ENCODE assay signal across 14 cellular contexts in the genomic region with DNA sequence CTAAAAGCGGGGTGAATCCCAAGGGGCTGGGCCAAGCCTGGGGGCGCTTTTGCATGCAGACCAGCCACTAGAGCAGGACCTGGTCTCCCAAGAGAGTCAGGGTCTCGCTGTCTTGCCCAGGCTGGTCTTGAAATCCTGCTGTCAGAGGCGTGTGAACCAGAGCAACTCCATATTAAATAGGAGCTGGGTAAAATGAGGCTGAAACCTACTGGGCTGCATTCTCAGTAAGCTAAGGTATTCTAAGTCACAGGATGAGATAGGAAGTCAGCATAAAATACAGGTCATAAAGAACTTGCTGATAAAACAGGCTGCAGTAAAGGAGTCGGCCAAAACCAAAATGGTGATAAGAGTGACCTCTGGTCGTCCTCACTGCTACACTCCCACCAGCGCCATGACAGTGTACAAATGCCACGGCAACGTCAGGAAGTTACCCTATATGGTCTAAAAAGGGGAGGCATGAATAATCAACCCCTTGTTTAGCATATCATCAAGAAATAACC. TPM values are rescaled to one million over a fixed set of nuclear protein-coding genes. Genes with fewer than 3 reads are reported as not detected.
DNase-seq lines count a peak whose midpoint lies in the region; ATAC-seq, FAIRE-seq and TF ChIP-seq lines count a peak whose summit lies in the region.
"Had no signal": no experiment of that assay in that cellular context is flagged by ENCODE, and none has a peak within 500 bp of the region (broad histone marks: within the 10 kb centered on the region; RNA-seq: fewer than 3 reads in every experiment).

No MANE protein-coding gene starts in this region.

- intact Hi-C loops in HepG2 (cut with micrococcal nuclease; ENCODE audit: unreplicated experiment), result no loop called here
- intact Hi-C loops in right lobe of liver (cut with DNase I), result loop anchor here (5.0 to 10.0 kb wide), 2 partner anchors 103 to 390 kb away; no protein-coding TSS in a partner anchor
- intact Hi-C loops in left cardiac atrium (cut with DNase I), result no loop called here
- intact Hi-C loops in transverse colon (cut with DNase I; ENCODE audit: low total_unique reads), result no loop called here
- intact Hi-C loops in kidney (cut with DNase I), result no loop called here

- no peak; the same call in 2 of the 3 replicates for ATAC-seq in HepG2
- no peak for ATAC-seq in right lobe of liver
- ATAC-seq in left cardiac atrium, result peak; percentile 48 to 51
- ATAC-seq in T-cell (replicated peaks in 1 of 4), result no peak

- H3K9ac ChIP-seq in HepG2 (ENCODE audit: insufficient read depth, low read depth, low read length), result no peak overlapping the region
- no peak overlapping the region for H3K9ac ChIP-seq in kidney (ENCODE audit: low read length in 2 of 2)

- WGBS in HepG2 (ENCODE audit: low lambda C conversion rate), result 12% methylated on average over 7 of the region's 9 CpGs
- WGBS in right lobe of liver (ENCODE audit: insufficient coverage, low coverage, low lambda C conversion rate, missing lambda C conversion rate), result 63% methylated on average over 8 of the region's 9 CpGs
- 48 to 66% methylated on average over 7 to 9 of the region's 9 CpGs for WGBS in transverse colon (ENCODE audit: low coverage in 1 of 2), 2 donors

- H3K4me1 ChIP-seq in HepG2 (ENCODE audit: insufficient read depth, low read length) (peaks cover 21% of the 10 kb centered on the region), right lobe of liver (peaks cover 0 to 8% (median 0%) of the 10 kb centered on the region in 4 donors), transverse colon (peaks cover 0 to 14% (median 7%) of the 10 kb centered on the region in 4 donors), kidney (ENCODE audit: control insufficient read depth in 1 of 2, insufficient read depth in 1 of 2, low read depth in 1 of 2, low read length in 2 of 2) (peaks cover 0 to 8% of the 10 kb centered on the region in 2 donors)

- H3K4me3 Mint-ChIP-seq in T-cell, result no peak overlapping the region

- FAIRE-seq in HepG2 (lab: Jason Lieb, UNC) (no peak), kidney (lab: Jason Lieb, UNC) (no peak)

- no peak for TF ChIP-seq POLR2A in HepG2 (IDR thresholded peaks at IDR 0.05; ENCODE audit: insufficient read depth in 1 of 2, low read depth in 2 of 2, low read length in 2 of 2)
- no peak for TF ChIP-seq POLR2A in right lobe of liver (IDR thresholded peaks at IDR 0.05)
- TF ChIP-seq POLR2A in transverse colon (IDR thresholded peaks at IDR 0.05), result no peak

- H3K27me3 ChIP-seq in HepG2 (ENCODE audit: control insufficient read depth in 1 of 2, insufficient read depth in 2 of 2, low read length in 2 of 2), result peaks cover 0 to 6% of the 10 kb centered on the region in 2 experiments; a peak in 2 of 5 replicates
- no peaks in the 10 kb centered on the region for H3K27me3 ChIP-seq in right lobe of liver
- no peaks in the 10 kb centered on the region for H3K27me3 ChIP-seq in transverse colon
- H3K27me3 ChIP-seq: ovary had no signal

- DNase-seq in HepG2 (ENCODE audit: low spot score) (no peak), right lobe of liver (no peak), SK-MEL-5 (ENCODE audit: low read depth, low spot score) (peak; percentile 61), left cardiac atrium (no peak), transverse colon (peak; percentile 33), T-cell (no peak), kidney (no peak)
- DNase-seq in activated naive CD4-positive, alpha-beta T cell (lab: John Stamatoyannopoulos, UW), result no peak
- DNase-seq: activated CD4-positive, alpha-beta T cell treated with anti-CD3 and anti-CD28 coated beads for 48 hours; NCI-H345; ovary; stimulated activated CD4-positive, alpha-beta T cell treated with anti-CD3 and anti-CD28 coated beads, Interleukin-12 subunit alpha, Interleukin-12 subunit beta, amount 100 ng/mL, for 4 hours; T-helper 2 cell had no signal

- in situ Hi-C loops in HepG2 (cut with HindIII; ENCODE audit: extremely low pct_ligation_motif_present, low pct_unique_long_range_greater_than_20kb), result no loop called here
- in situ Hi-C loops in SK-MEL-5 (cut with HindIII; ENCODE audit: low pct_unique_long_range_greater_than_20kb, low sequenced_read_pairs), result no loop called here
- in situ Hi-C loops in transverse colon (cut with MboI; ENCODE audit: low pct_ligation_motif_present in 1 of 4, low pct_unique_long_range_greater_than_20kb in 1 of 4, low sequenced_read_pairs in 3 of 4), result loop anchor here in 3 of 4 donors (5.0 kb wide), 2 partner anchors 385 to 395 kb away; no protein-coding TSS in a partner anchor

- POLR2A ChIA-PET in HepG2 (lab: Yijun Ruan, JAX) (no interaction called here), T-cell (lab: Charles Lee) (no interaction called here)

- H3K27ac ChIP-seq in HepG2 (ENCODE audit: extremely low read length, insufficient read depth, low read length) (no peak overlapping the region), right lobe of liver (no peak overlapping the region), transverse colon (peak overlapping the region; percentile 45 to 76 (median 60)), kidney (ENCODE audit: low read depth in 2 of 2, low read length in 2 of 2) (no peak overlapping the region)
- H3K27ac ChIP-seq: ovary had no signal

- H3K27me3 Mint-ChIP-seq in T-cell, result peaks cover 7 to 11% of the 10 kb centered on the region in 2 donors

- H3K79me2 ChIP-seq in HepG2 (ENCODE audit: insufficient read depth, low read length), result no peaks in the 10 kb centered on the region

- BruUV-seq in HepG2 (replicated peaks; lab: Mats Ljungman, UMichigan), result no TSS peak

- CTCF ChIA-PET in HepG2 (lab: Yijun Ruan, JAX; ENCODE audit: low intra/inter-chr PET ratio, low total read pairs), result no interaction called here
- CTCF ChIA-PET in T-cell (lab: Charles Lee), result interaction anchor here (1.2 to 1.3 kb wide), 2 partner anchors 390 to 391 kb away, joined by 3 to 5 read pairs; no protein-coding TSS in a partner anchor

- TF ChIP-seq EP300 in HepG2 (IDR thresholded peaks at IDR 0.05; ENCODE audit: low read depth in 2 of 2, low read length in 2 of 2), result no peak
- no peak for TF ChIP-seq EP300 in HepG2 (CRISPR knock-in tag; IDR thresholded peaks at IDR 0.05; ENCODE audit: borderline replicate concordance)
- TF ChIP-seq EP300 in transverse colon (IDR thresholded peaks at IDR 0.05; ENCODE audit: low read depth), result no peak

- H3K4me3 ChIP-seq in HepG2 (replicated peaks in 1 of 3; ENCODE audit: insufficient read depth in 1 of 3, low read depth in 2 of 3, low read length in 3 of 3), result no peak overlapping the region
- H3K4me3 ChIP-seq in right lobe of liver, result no peak overlapping the region
- H3K4me3 ChIP-seq in transverse colon, result peak overlapping the region in 1 of 4 donors; percentile 9
- H3K4me3 ChIP-seq in kidney (ENCODE audit: low read length in 2 of 2), result no peak overlapping the region
- H3K4me3 ChIP-seq: ovary had no signal

- H3K9me3 Mint-ChIP-seq in T-cell, result no peaks in the 10 kb centered on the region

- no peak overlapping the region for H2AFZ ChIP-seq in HepG2 (ENCODE audit: low read length)

- peak overlapping the region; percentile 48 for H3K4me2 ChIP-seq in HepG2 (ENCODE audit: low read depth, low read length)

- TF ChIP-seq RAD21 in HepG2 (CRISPR knock-in tag; IDR thresholded peaks at IDR 0.05), result no peak

- no peaks in the 10 kb centered on the region for H3K36me3 Mint-ChIP-seq in T-cell

- no peak overlapping the region for H3K27ac Mint-ChIP-seq in T-cell

- TF ChIP-seq CTCF in HepG2 (CRISPR knock-in tag; IDR thresholded peaks at IDR 0.05) (no peak), right lobe of liver (IDR thresholded peaks at IDR 0.05) (no peak), transverse colon (IDR thresholded peaks at IDR 0.05) (no peak), kidney (IDR thresholded peaks at IDR 0.05; ENCODE audit: borderline replicate concordance, extremely low read depth, insufficient read depth) (no peak)

- no peaks in the 10 kb centered on the region for H3K9me3 ChIP-seq in HepG2 (ENCODE audit: low read length)
- no peaks in the 10 kb centered on the region for H3K9me3 ChIP-seq in right lobe of liver
- no peaks in the 10 kb centered on the region for H3K9me3 ChIP-seq in transverse colon
- H3K9me3 ChIP-seq in kidney (ENCODE audit: control insufficient read depth in 1 of 2, low read length in 2 of 2), result no peaks in the 10 kb centered on the region
- H3K9me3 ChIP-seq: ovary had no signal

- peaks cover 0 to 6% (median 2%) of the 10 kb centered on the region in 3 donors for H3K4me1 Mint-ChIP-seq in T-cell

- no peaks in the 10 kb centered on the region for H3K36me3 ChIP-seq in HepG2 (replicated peaks in 1 of 2; ENCODE audit: control insufficient read depth in 1 of 2, insufficient read depth in 2 of 2, low read length in 2 of 2)
- no peaks in the 10 kb centered on the region for H3K36me3 ChIP-seq in right lobe of liver
- H3K36me3 ChIP-seq in transverse colon, result no peaks in the 10 kb centered on the region
- no peaks in the 10 kb centered on the region for H3K36me3 ChIP-seq in kidney (ENCODE audit: control insufficient read depth in 1 of 2, insufficient read depth in 2 of 2, low read length in 2 of 2)
- H3K36me3 ChIP-seq: ovary had no signal

- no peaks in the 10 kb centered on the region for H4K20me1 ChIP-seq in HepG2 (ENCODE audit: insufficient read depth, low read length)

RNA-seq across cellular contexts. Expression of gene DPF3, which starts 13.5 kb away (rescaled TPM):
- total RNA-seq in HepG2 (2016; rRNA removed; fragmentation: Illumina TruSeq; extraction: Trizol) (0.60 TPM in 2 replicates), right lobe of liver (1 to 10 TPM; 1.2 to 5.7 (median 2.9) TPM), left cardiac atrium (10 to 100 TPM; 18.9 to 23.3 TPM), transverse colon (10 to 100 TPM in 2 of 4 donors, 1 to 10 TPM in 2; 7.1 to 23.5 (median 10.9) TPM), T-cell (under 1 TPM; 0.33 to 0.86 (median 0.54) TPM), kidney (2.8 TPM)
- 0.09 and 0.20 TPM in 2 replicates for total RNA-seq in HepG2 (2016; cell fraction: cytosol; rRNA removed; fragmentation: Illumina TruSeq; extraction: Trizol; ENCODE audit: low read depth)
- 0.73 and 0.84 TPM in 2 replicates for total RNA-seq in HepG2 (2016; cell fraction: insoluble cytoplasmic fraction; rRNA removed; fragmentation: Illumina TruSeq; extraction: Trizol)
- 0.37 and 0.38 TPM in 2 replicates for total RNA-seq in HepG2 (2016; cell fraction: membrane; rRNA removed; fragmentation: Illumina TruSeq; extraction: Trizol)
- 1.8 TPM in 2 replicates for total RNA-seq in HepG2 (2016; cell fraction: nucleus; rRNA removed; fragmentation: Illumina TruSeq; extraction: Trizol)
- polyA plus RNA-seq in HepG2 (2011; rRNA removed) (0.09 and 0.14 TPM in 2 replicates), kidney (ENCODE audit: insufficient read depth, low read depth, low replicate concordance) (2.3 TPM)
- 0.04 and 0.05 TPM in 2 replicates for polyA plus RNA-seq in HepG2 (2011; cell fraction: cytosol; rRNA removed)
- 0.26 and 0.66 TPM in 2 replicates for polyA plus RNA-seq in HepG2 (2011; cell fraction: nucleus; rRNA removed)
- polyA plus RNA-seq in HepG2 (2012), result 0.05 and 0.24 TPM in 2 replicates
- polyA plus RNA-seq in HepG2 (2016; cell fraction: cytosol; fragmentation: Illumina TruSeq; extraction: Trizol; ENCODE audit: low read depth), result 0.05 and 0.17 TPM in 2 replicates
- 0.32 and 0.46 TPM in 2 replicates for polyA plus RNA-seq in HepG2 (2016; cell fraction: insoluble cytoplasmic fraction; fragmentation: Illumina TruSeq; extraction: Trizol; ENCODE audit: low read depth)
- 0.15 and 0.17 TPM in 2 replicates for polyA plus RNA-seq in HepG2 (2016; cell fraction: membrane; fragmentation: Illumina TruSeq; extraction: Trizol; ENCODE audit: low read depth)
- polyA plus RNA-seq in HepG2 (2016; cell fraction: nucleus; fragmentation: Illumina TruSeq; extraction: Trizol; ENCODE audit: insufficient read depth, low read depth), result 1.3 and 1.6 TPM in 2 replicates
- 0.16 and 2.6 TPM in 2 replicates for polyA minus RNA-seq in HepG2 (2011; rRNA and poly(A)+ RNA removed; ENCODE audit: low replicate concordance)
- not detected in 2 replicates for polyA minus RNA-seq in HepG2 (2011; cell fraction: cytosol; rRNA and poly(A)+ RNA removed)
- polyA minus RNA-seq in HepG2 (2011; cell fraction: nucleus; rRNA and poly(A)+ RNA removed), result 0.25 and 0.77 TPM in 2 replicates
- 0.75 and 1.3 TPM in 2 replicates for total RNA-seq in SK-MEL-5 (2014; rRNA removed; shearing (Covaris generic))
- polyA plus RNA-seq in SK-MEL-5 (2015; cell fraction: cytosol; rRNA removed), result 0.46 and 0.71 TPM in 2 replicates
- 0.76 and 2.3 TPM in 2 replicates for polyA plus RNA-seq in SK-MEL-5 (2015; cell fraction: nucleus; rRNA removed)
- total RNA-seq: HT-29 had no signal

RNA-seq across cellular contexts. Expression of gene DCAF4, which starts 18.9 kb away (rescaled TPM):
- total RNA-seq in HepG2 (2016; rRNA removed; fragmentation: Illumina TruSeq; extraction: Trizol), result 17.3 and 18.8 TPM in 2 replicates
- total RNA-seq in HepG2 (2016; cell fraction: cytosol; rRNA removed; fragmentation: Illumina TruSeq; extraction: Trizol; ENCODE audit: low read depth), result 3.9 and 4.3 TPM in 2 replicates
- total RNA-seq in HepG2 (2016; cell fraction: insoluble cytoplasmic fraction; rRNA removed; fragmentation: Illumina TruSeq; extraction: Trizol), result 19.7 and 20.3 TPM in 2 replicates
- 5.0 and 5.4 TPM in 2 replicates for total RNA-seq in HepG2 (2016; cell fraction: membrane; rRNA removed; fragmentation: Illumina TruSeq; extraction: Trizol)
- total RNA-seq in HepG2 (2016; cell fraction: nucleus; rRNA removed; fragmentation: Illumina TruSeq; extraction: Trizol), result 20.4 and 27.6 TPM in 2 replicates
- polyA plus RNA-seq in HepG2 (2011; rRNA removed), result 21.1 and 25.6 TPM in 2 replicates
- polyA plus RNA-seq in HepG2 (2011; cell fraction: cytosol; rRNA removed), result 15.1 and 22.4 TPM in 2 replicates
- 71.7 and 82.4 TPM in 2 replicates for polyA plus RNA-seq in HepG2 (2011; cell fraction: nucleus; rRNA removed)
- 16.5 and 19.5 TPM in 2 replicates for polyA plus RNA-seq in HepG2 (2012)
- 1.7 and 2.2 TPM in 2 replicates for polyA plus RNA-seq in HepG2 (2016; cell fraction: cytosol; fragmentation: Illumina TruSeq; extraction: Trizol; ENCODE audit: low read depth)
- 18.3 and 21.3 TPM in 2 replicates for polyA plus RNA-seq in HepG2 (2016; cell fraction: insoluble cytoplasmic fraction; fragmentation: Illumina TruSeq; extraction: Trizol; ENCODE audit: low read depth)
- polyA plus RNA-seq in HepG2 (2016; cell fraction: membrane; fragmentation: Illumina TruSeq; extraction: Trizol; ENCODE audit: low read depth), result 3.5 and 3.9 TPM in 2 replicates
- polyA plus RNA-seq in HepG2 (2016; cell fraction: nucleus; fragmentation: Illumina TruSeq; extraction: Trizol; ENCODE audit: insufficient read depth, low read depth), result 26.1 and 30.0 TPM in 2 replicates
- polyA minus RNA-seq in HepG2 (2011; rRNA and poly(A)+ RNA removed; ENCODE audit: low replicate concordance), result 21.6 and 30.7 TPM in 2 replicates
- 6.5 and 8.3 TPM in 2 replicates for polyA minus RNA-seq in HepG2 (2011; cell fraction: cytosol; rRNA and poly(A)+ RNA removed)
- 54.1 and 63.2 TPM in 2 replicates for polyA minus RNA-seq in HepG2 (2011; cell fraction: nucleus; rRNA and poly(A)+ RNA removed)
- 10 to 100 TPM in 4 of 6 experiments, 1 to 10 TPM in 2; 5.8 to 13.6 (median 10.5) TPM for total RNA-seq in right lobe of liver
- total RNA-seq in SK-MEL-5 (2014; rRNA removed; shearing (Covaris generic)), result 18.8 and 31.4 TPM in 2 replicates
- 15.6 and 25.5 TPM in 2 replicates for polyA plus RNA-seq in SK-MEL-5 (2015; cell fraction: cytosol; rRNA removed)
- 40.2 and 44.7 TPM in 2 replicates for polyA plus RNA-seq in SK-MEL-5 (2015; cell fraction: nucleus; rRNA removed)
- total RNA-seq in left cardiac atrium, result 10 to 100 TPM in 1 of 2 donors, 1 to 10 TPM in 1; 8.3 to 10.4 TPM
- total RNA-seq in transverse colon, result 100 to 1,000 TPM in 1 of 4 donors, 10 to 100 TPM in 2, 1 to 10 TPM in 1; 7.9 to 211 (median 22.8) TPM
- 10 to 100 TPM; 21.3 to 36.4 (median 25.4) TPM for total RNA-seq in T-cell
- total RNA-seq in kidney, result 23.1 TPM
- 11.0 TPM for polyA plus RNA-seq in kidney (ENCODE audit: insufficient read depth, low read depth, low replicate concordance)

Comparison
In these comparisons a context has a peak if more than half of its experiments do, and no peak if none do; other contexts are left out.
1. intact Hi-C loops: an anchor here in right lobe of liver (5.0 to 10.0 kb wide); none called in HepG2, left cardiac atrium, transverse colon and kidney.
2. ATAC-seq: peak in left cardiac atrium (2 of 2); none in HepG2 (single experiment), right lobe of liver (0 of 4) and T-cell (0 of 4).
3. DNase-seq: peak in SK-MEL-5 (single experiment) and transverse colon (single experiment); none in HepG2 (single experiment), right lobe of liver (0 of 3), left cardiac atrium (single experiment), activated naive CD4-positive, alpha-beta T cell (0 of 4), T-cell (0 of 34) and kidney (single experiment).
4. H3K27ac ChIP-seq: peak in transverse colon (4 of 4); none in HepG2 (single experiment), right lobe of liver (0 of 3) and kidney (0 of 2).
5. in situ Hi-C loops: an anchor here in transverse colon (5.0 kb wide); none called in HepG2 and SK-MEL-5.